In the genomic region with DNA sequence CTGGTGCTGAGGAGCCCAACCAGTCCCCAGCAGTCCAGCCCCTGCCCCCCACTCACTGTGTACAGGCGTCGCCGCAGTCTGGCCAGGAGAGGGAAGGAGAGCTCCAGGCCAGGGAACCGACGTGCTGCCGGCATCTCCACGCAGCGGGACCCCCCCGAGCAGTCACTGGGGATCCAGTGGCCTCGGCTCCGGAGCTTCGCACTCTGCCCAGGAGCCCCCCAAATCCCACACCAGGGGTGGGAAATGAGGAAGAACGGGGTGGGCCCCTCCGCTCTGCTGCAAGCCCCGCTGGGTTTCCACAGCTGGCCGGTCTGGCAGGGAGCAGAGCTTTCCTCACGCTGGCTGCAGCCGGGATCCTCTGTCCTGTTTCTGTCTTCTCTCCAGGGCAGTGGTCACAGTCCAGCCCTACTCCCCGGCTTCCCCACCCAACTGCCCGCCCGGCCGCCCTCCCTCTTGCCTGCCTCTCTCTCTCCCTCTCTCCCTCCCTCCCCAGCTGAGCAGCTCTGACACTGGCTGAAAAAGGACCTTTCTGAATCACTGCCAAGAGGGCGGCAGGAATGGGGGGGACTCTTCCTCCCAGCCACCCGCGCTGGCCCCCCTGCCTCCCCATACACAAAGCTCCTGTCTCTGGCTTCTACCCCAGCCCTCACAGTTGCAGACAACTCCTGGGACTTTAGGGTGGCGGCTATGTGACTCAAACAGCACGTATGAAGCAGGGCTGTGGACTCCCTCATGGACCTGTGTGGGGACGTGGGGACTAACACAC, we compare ENCODE assay signal across 8 cellular contexts. TPM values are rescaled to one million over a fixed set of nuclear protein-coding genes. Genes with fewer than 3 reads are reported as not detected.
DNase-seq lines count a peak whose midpoint lies in the region; ATAC-seq and TF ChIP-seq lines count a peak whose summit lies in the region.

No MANE protein-coding gene starts in this region.

- DNase-seq in EH (ENCODE audit: low read depth) (peak; percentile 79), adipocyte (ENCODE audit: low read depth) (peak; percentile 50), left ventricle myocardium inferior (peak; percentile 58), retina (peak; percentile 71), lower leg skin (ENCODE audit: low spot score in 2 of 2) (no peak)

- H3K27me3 ChIP-seq in adipocyte (replicated peaks; ENCODE audit: control insufficient read depth, insufficient read depth, low read length) = no peaks in the 10 kb centered on the region
- H3K27me3 ChIP-seq in left ventricle myocardium inferior (ENCODE audit: low read depth) = no peaks in the 10 kb centered on the region

- intact Hi-C loops in left ventricle myocardium inferior (cut with micrococcal nuclease) (no loop called here), lower leg skin (cut with DNase I; ENCODE audit: low total_unique reads) (no loop called here)

- WGBS in lower leg skin, 2 donors = 43 to 53% methylated on average over 22 to 28 of the region's 28 CpGs

- peak overlapping the region; percentile 69 for H3K4me3 ChIP-seq in adipocyte (ENCODE audit: low read length)
- H3K4me3 ChIP-seq in left ventricle myocardium inferior = peak overlapping the region; percentile 57
- H3K4me3 ChIP-seq in lower leg skin (ENCODE audit: low read depth, poor library complexity, severe bottlenecking) = no peak overlapping the region

- H3K27ac ChIP-seq in left ventricle myocardium inferior (replicated peaks) = peak overlapping the region; percentile 80

- TF ChIP-seq CTCF in left ventricle myocardium inferior (IDR thresholded peaks at IDR 0.05; ENCODE audit: borderline replicate concordance) = no peak
- no peak for TF ChIP-seq CTCF in lower leg skin (IDR thresholded peaks at IDR 0.05)

- no peak for TF ChIP-seq POLR2A in lower leg skin (IDR thresholded peaks at IDR 0.05)

- peak overlapping the region; percentile 70 for H3K9ac ChIP-seq in adipocyte (ENCODE audit: low read length)

- peaks cover 5% of the 10 kb centered on the region for H3K36me3 ChIP-seq in adipocyte (ENCODE audit: control insufficient read depth, insufficient read depth, low read length, severe bottlenecking)
- H3K36me3 ChIP-seq in left ventricle myocardium inferior = no peaks in the 10 kb centered on the region

- H3K9me3 ChIP-seq in adipocyte (ENCODE audit: control insufficient read depth, low read length) (no peaks in the 10 kb centered on the region), left ventricle myocardium inferior (replicated peaks) (no peaks in the 10 kb centered on the region)

- no peak for ATAC-seq in GM21390 (IDR thresholded peaks at IDR 0.05; ENCODE audit: unreplicated experiment)
- no peak for ATAC-seq in GM21529 (IDR thresholded peaks at IDR 0.05; ENCODE audit: unreplicated experiment)
- no peak for ATAC-seq in GM21825 (IDR thresholded peaks at IDR 0.05; ENCODE audit: unreplicated experiment)

- peaks cover 64% of the 10 kb centered on the region for H3K4me1 ChIP-seq in adipocyte (ENCODE audit: control insufficient read depth, insufficient read depth, low read length)
- H3K4me1 ChIP-seq in left ventricle myocardium inferior = peaks cover 73% of the 10 kb centered on the region

RNA-seq across cellular contexts. Expression of a gene that starts 15.8 kb away (rescaled TPM):
- total RNA-seq in left ventricle myocardium inferior = 33.2 TPM
- 100 to 1,000 TPM in 1 of 4 donors, 10 to 100 TPM in 3; 42.3 to 105 (median 53.1) TPM for total RNA-seq in lower leg skin

Comparison
In these comparisons a context has a peak if more than half of its experiments do, and no peak if none do; other contexts are left out.
1. DNase-seq: peak in EH (single experiment), adipocyte (single experiment), left ventricle myocardium inferior (single experiment) and retina (single experiment); none in lower leg skin (0 of 2).